In genomic region chr10:62580396-62580795, GRCh38 we compare ENCODE assay signal across 22 cellular contexts.
DNase-seq lines count a peak whose midpoint lies in the region; ATAC-seq, FAIRE-seq and TF ChIP-seq lines count a peak whose summit lies in the region.
"Had no signal": no experiment of that assay in that cellular context is flagged by ENCODE, and none has a peak within 500 bp of the region (broad histone marks: within the 10 kb centered on the region; RNA-seq: fewer than 3 reads in every experiment).

No MANE protein-coding gene starts in this region.

- H3K9me3 Mint-ChIP-seq in astrocyte (ENCODE audit: unreplicated experiment), result peaks cover 4% of the 10 kb centered on the region
- H3K9me3 Mint-ChIP-seq: CD8-positive, alpha-beta T cell; H9 had no signal

- no peak overlapping the region for H3K9ac ChIP-seq in astrocyte (ENCODE audit: low read length)
- H3K9ac ChIP-seq: BLaER1 had no signal

- H3K36me3 ChIP-seq in astrocyte (ENCODE audit: insufficient read depth, low read length), result no peaks in the 10 kb centered on the region
- H3K36me3 ChIP-seq in hepatocyte (replicated peaks; ENCODE audit: insufficient read depth, low read depth), result no peaks in the 10 kb centered on the region
- H3K36me3 ChIP-seq: BLaER1 had no signal

- H3K4me3 ChIP-seq in AG10803 (ENCODE audit: low read length) (no peak overlapping the region), astrocyte (ENCODE audit: insufficient read depth, low read depth, low read length) (no peak overlapping the region), hepatocyte (no peak overlapping the region)
- H3K4me3 ChIP-seq: BLaER1 had no signal

- FAIRE-seq in astrocyte (lab: Jason Lieb, UNC), result no peak
- FAIRE-seq: D721Med, GM12892, GM19239 had no signal

- no peak for TF ChIP-seq CTCF in AG10803 (conservative IDR thresholded peaks at IDR 0.05; ENCODE audit: low read length)
- TF ChIP-seq CTCF in astrocyte (IDR thresholded peaks at IDR 0.05; ENCODE audit: insufficient read depth, low read depth, low read length), result no peak
- TF ChIP-seq CTCF in hepatocyte (IDR thresholded peaks at IDR 0.05; ENCODE audit: poor library complexity), result no peak

- H3K9me3 ChIP-seq in astrocyte (ENCODE audit: insufficient read depth, low read depth, low read length) (no peaks in the 10 kb centered on the region), hepatocyte (ENCODE audit: low read depth) (no peaks in the 10 kb centered on the region)
- H3K9me3 ChIP-seq: BLaER1 had no signal

- H3K4me1 Mint-ChIP-seq in astrocyte (ENCODE audit: low read depth, unreplicated experiment), result peaks cover 78% of the 10 kb centered on the region
- H3K4me1 Mint-ChIP-seq: H9 had no signal

- no peaks in the 10 kb centered on the region for H3K36me3 Mint-ChIP-seq in astrocyte (ENCODE audit: low read depth, unreplicated experiment)
- H3K36me3 Mint-ChIP-seq: CD8-positive, alpha-beta T cell had no signal

- H3K4me2 ChIP-seq in astrocyte (ENCODE audit: low read length) (no peak overlapping the region), hepatocyte (no peak overlapping the region)
- H3K4me2 ChIP-seq: BLaER1 had no signal

- H4K20me1 ChIP-seq in astrocyte (ENCODE audit: insufficient read depth, low read length) (no peaks in the 10 kb centered on the region), hepatocyte (ENCODE audit: insufficient read depth, poor library complexity, severe bottlenecking) (no peaks in the 10 kb centered on the region)
- H4K20me1 ChIP-seq: BLaER1 had no signal

- DNase-seq in AG10803 (ENCODE audit: low read depth), result peak; percentile 77
- DNase-seq in HT1080 (ENCODE audit: low read depth), result peak; percentile 61
- peak; percentile 77 for DNase-seq in astrocyte (ENCODE audit: low read depth)
- no peak for DNase-seq in hepatocyte (ENCODE audit: low spot score)
- no peak for DNase-seq in OCI-M2 (lab: John Stamatoyannopoulos, UW; ENCODE audit: unreplicated experiment)
- no peak for DNase-seq in NCI-H446 (lab: John Stamatoyannopoulos, UW)
- DNase-seq: CD8-positive, alpha-beta T cell; DMS79; GF-D8; H9; NCI-H1436 treated with DMSO at 0.1 percent for 48 hours; NCI-H2029 treated with DMSO at 0.1 percent for 48 hours; NCI-H510A treated with DMSO at 0.1 percent for 48 hours; SIG-M5 had no signal

- H3K27ac ChIP-seq in astrocyte (ENCODE audit: low read depth, low read length) (no peak overlapping the region), hepatocyte (peak overlapping the region; percentile 42)
- H3K27ac ChIP-seq: 22Rv1, BLaER1, HL-60 had no signal

- H2AFZ ChIP-seq in astrocyte (ENCODE audit: low read depth, low read length) (no peak overlapping the region), hepatocyte (no peak overlapping the region)

- no peak overlapping the region for H3K4me3 Mint-ChIP-seq in astrocyte (ENCODE audit: unreplicated experiment)
- H3K4me3 Mint-ChIP-seq: CD8-positive, alpha-beta T cell; H9 had no signal

- no peak for ATAC-seq in GM18502 (IDR thresholded peaks at IDR 0.05; ENCODE audit: poor library complexity, unreplicated experiment)
- ATAC-seq in GM21515 (IDR thresholded peaks at IDR 0.05; ENCODE audit: unreplicated experiment), result no peak
- ATAC-seq: CD8-positive, alpha-beta T cell had no signal

- no peaks in the 10 kb centered on the region for H3K79me2 ChIP-seq in astrocyte (ENCODE audit: insufficient read depth, low read length)
- no peaks in the 10 kb centered on the region for H3K79me2 ChIP-seq in hepatocyte

- H3K27me3 Mint-ChIP-seq in astrocyte (ENCODE audit: low read depth, unreplicated experiment), result no peaks in the 10 kb centered on the region

- H3K9me2 ChIP-seq in hepatocyte (replicated peaks; ENCODE audit: insufficient read depth), result no peaks in the 10 kb centered on the region

- H3K4me1 ChIP-seq in astrocyte (ENCODE audit: insufficient read depth, low read length), result peaks cover 51% of the 10 kb centered on the region
- H3K4me1 ChIP-seq in hepatocyte (ENCODE audit: insufficient read depth), result no peaks in the 10 kb centered on the region
- H3K4me1 ChIP-seq: BLaER1 had no signal

- peak overlapping the region; percentile 99 for H3K27ac Mint-ChIP-seq in astrocyte (ENCODE audit: unreplicated experiment)
- H3K27ac Mint-ChIP-seq: CD8-positive, alpha-beta T cell; H9 had no signal

- H3K27me3 ChIP-seq in astrocyte (ENCODE audit: insufficient read depth, low read length), result no peaks in the 10 kb centered on the region
- H3K27me3 ChIP-seq in hepatocyte, result no peaks in the 10 kb centered on the region
- H3K27me3 ChIP-seq: BLaER1 had no signal

Comparison
In these comparisons a context has a peak if more than half of its experiments do, and no peak if none do; other contexts are left out.
1. DNase-seq: peak in AG10803 (single experiment), HT1080 (single experiment) and astrocyte (single experiment); none in hepatocyte (single experiment), OCI-M2 (single experiment) and NCI-H446 (0 of 2).